Comparison of ENCODE assay signal across 8 cellular contexts in genomic region chr12:76878045-76878898, GRCh38. TPM values are rescaled to one million over a fixed set of nuclear protein-coding genes. Genes with fewer than 3 reads are reported as not detected.
A peak's percentile ranks its signal among the peaks of the same experiment; 100 is the strongest.
DNase-seq lines count a peak whose midpoint lies in the region; ATAC-seq, FAIRE-seq and TF ChIP-seq lines count a peak whose summit lies in the region.

No MANE protein-coding gene starts in this region.

- H3K27me3 Mint-ChIP-seq in CD14-positive monocyte (ENCODE audit: low read depth in 3 of 3), result peaks cover 45 to 52% (median 48%) of the 10 kb centered on the region in 3 donors

- peak overlapping the region; percentile 84 to 96 for H3K4me3 Mint-ChIP-seq in CD14-positive monocyte

- H3K36me3 Mint-ChIP-seq in CD14-positive monocyte, result peaks cover 0 to 5% of the 10 kb centered on the region in 2 donors

- H3K27me3 ChIP-seq in OCI-LY1 (ENCODE audit: insufficient read depth, low read length), result no peaks in the 10 kb centered on the region
- H3K27me3 ChIP-seq in breast epithelium, result no peaks in the 10 kb centered on the region

- peak; percentile 13 for TF ChIP-seq CTCF in CD14-positive monocyte (IDR thresholded peaks at IDR 0.05)
- no peak for TF ChIP-seq CTCF in OCI-LY1 (IDR thresholded peaks at IDR 0.05; ENCODE audit: low read length)
- peak in 2 of 3 donors; percentile 13 to 22 for TF ChIP-seq CTCF in breast epithelium (IDR thresholded peaks at IDR 0.05)

- intact Hi-C loops in CD14-positive monocyte (cut with micrococcal nuclease), result no loop called here
- intact Hi-C loops in breast epithelium (cut with DNase I; ENCODE audit: low total_unique reads), result no loop called here
- intact Hi-C loops in left colon (cut with DNase I, micrococcal nuclease), result no loop called here

- H3F3A ChIP-seq in OCI-LY1 (ENCODE audit: insufficient read depth, low read length), result no peaks in the 10 kb centered on the region

- H3K27ac Mint-ChIP-seq in CD14-positive monocyte, result no peak overlapping the region

- peak overlapping the region; percentile 71 for H3K4me3 ChIP-seq in OCI-LY1 (ENCODE audit: low read depth, low read length, poor library complexity, severe bottlenecking)
- peak overlapping the region; percentile 66 to 96 (median 66) for H3K4me3 ChIP-seq in breast epithelium

- TF ChIP-seq POLR2A in breast epithelium (IDR thresholded peaks at IDR 0.05), result no peak

- H3K9ac ChIP-seq in OCI-LY1 (ENCODE audit: low read length), result peak overlapping the region; percentile 67

- H3K4me1 ChIP-seq in OCI-LY1 (ENCODE audit: insufficient read depth, low read length, severe bottlenecking) (peaks cover 7% of the 10 kb centered on the region), breast epithelium (no peaks in the 10 kb centered on the region)

- H3K27ac ChIP-seq in OCI-LY1 (ENCODE audit: low read depth, low read length, poor library complexity, severe bottlenecking), result no peak overlapping the region
- H3K27ac ChIP-seq in breast epithelium, result peak overlapping the region; percentile 88 to 96
- peak overlapping the region; percentile 15 for H3K27ac ChIP-seq in substantia nigra (ENCODE audit: low read depth, low read length, poor library complexity, severe bottlenecking)

- H3K4me1 Mint-ChIP-seq in CD14-positive monocyte, result peaks cover 15% of the 10 kb centered on the region

- FAIRE-seq in RCC 7860 (lab: Jason Lieb, UNC), result no peak

- no peaks in the 10 kb centered on the region for H3K36me3 ChIP-seq in OCI-LY1 (ENCODE audit: insufficient read depth, low read length)
- no peaks in the 10 kb centered on the region for H3K36me3 ChIP-seq in breast epithelium

- ATAC-seq in GM18867 (IDR thresholded peaks at IDR 0.05; ENCODE audit: unreplicated experiment) (peak; percentile 42), HG02981 (IDR thresholded peaks at IDR 0.05; ENCODE audit: unreplicated experiment) (peak; percentile 64), left colon (peak; percentile 35)

- DNase-seq in CD14-positive monocyte (ENCODE audit: low spot score) (no peak), breast epithelium (ENCODE audit: low spot score in 2 of 2) (peak in 1 of 2 donors; percentile 55), left colon (no peak), substantia nigra (lab: John Stamatoyannopoulos, UW) (peak in 6 of 49 donors; percentile 2 to 77 (median 18)), RCC 7860 (ENCODE audit: low spot score) (no peak)

- peak overlapping the region; percentile 94 for H3K4me2 ChIP-seq in OCI-LY1 (ENCODE audit: low read length)

- H3K9me3 Mint-ChIP-seq in CD14-positive monocyte, result peaks cover 0 to 12% (median 6%) of the 10 kb centered on the region in 7 donors

- no peaks in the 10 kb centered on the region for H3K79me2 ChIP-seq in OCI-LY1 (ENCODE audit: insufficient read depth, low read length)

- no peaks in the 10 kb centered on the region for H3K9me2 ChIP-seq in OCI-LY1 (ENCODE audit: low read depth, low read length)

- no peaks in the 10 kb centered on the region for H4K20me1 ChIP-seq in OCI-LY1 (ENCODE audit: insufficient read depth, low read length)

- H3K9me3 ChIP-seq in OCI-LY1 (ENCODE audit: low read length) (no peaks in the 10 kb centered on the region), breast epithelium (peaks cover 0 to 2% of the 10 kb centered on the region in 2 donors)

- peak overlapping the region; percentile 85 for H2AFZ ChIP-seq in OCI-LY1 (ENCODE audit: low read length)

RNA-seq across cellular contexts. Expression of gene CSRP2, which starts 0.5 kb away (rescaled TPM):
- polyA plus RNA-seq in CD14-positive monocyte, result under 1 TPM in 1 of 2 donors, not detected in 1; 0.07 TPM
- total RNA-seq in breast epithelium, result 10 to 100 TPM; 23.3 to 89.5 (median 38.3) TPM
- 1 to 10 TPM; 5.7 to 7.8 TPM for total RNA-seq in left colon
